In genomic region chr1:90357980-90358379, GRCh38 we compare ENCODE assay signal across 14 cellular contexts.
DNase-seq lines count a peak whose midpoint lies in the region; ATAC-seq lines count a peak whose summit lies in the region.
"Had no signal": no experiment of that assay in that cellular context is flagged by ENCODE, and none has a peak within 500 bp of the region (broad histone marks: within the 10 kb centered on the region; RNA-seq: fewer than 3 reads in every experiment).

No MANE protein-coding gene starts in this region.

- CTCF ChIA-PET in activated CD4-positive, alpha-beta memory T cell treated with anti-CD3 and anti-CD28 coated beads for 36 hours (lab: Charles Lee): no interaction called here

- intact Hi-C loops in activated CD4-positive, alpha-beta memory T cell treated with anti-CD3 and anti-CD28 coated beads for 36 hours (cut with micrococcal nuclease): no loop called here

- H3K4me1 Mint-ChIP-seq in activated CD4-positive, alpha-beta memory T cell treated with anti-CD3 and anti-CD28 coated beads for 36 hours (ENCODE audit: low read depth): no peaks in the 10 kb centered on the region
- H3K4me1 Mint-ChIP-seq: CD8-positive, alpha-beta memory T cell had no signal

- POLR2A ChIA-PET in activated CD4-positive, alpha-beta memory T cell treated with anti-CD3 and anti-CD28 coated beads for 36 hours (lab: Charles Lee): no interaction called here

- no peaks in the 10 kb centered on the region for H3K36me3 Mint-ChIP-seq in activated CD4-positive, alpha-beta memory T cell treated with anti-CD3 and anti-CD28 coated beads for 36 hours
- H3K36me3 Mint-ChIP-seq: activated naive CD4-positive, alpha-beta T cell treated with anti-CD3 and anti-CD28 coated beads, Interleukin-2, amount 50 U/mL, for 72 hours; CD8-positive, alpha-beta memory T cell had no signal

- no peak overlapping the region for H3K27ac Mint-ChIP-seq in activated CD4-positive, alpha-beta memory T cell treated with anti-CD3 and anti-CD28 coated beads for 36 hours
- H3K27ac Mint-ChIP-seq: activated naive CD4-positive, alpha-beta T cell treated with anti-CD3 and anti-CD28 coated beads, Interleukin-2, amount 50 U/mL, for 72 hours; CD8-positive, alpha-beta memory T cell had no signal

- peak; percentile 14 for DNase-seq in NCI-H1105 treated with DMSO at 0.1 percent for 48 hours (lab: John Stamatoyannopoulos, UW)
- no peak for DNase-seq in NCI-H1105 (lab: John Stamatoyannopoulos, UW)
- DNase-seq in kidney tubule cell (ENCODE audit: low spot score): peak; percentile 32
- DNase-seq in activated CD4-positive, alpha-beta memory T cell treated with anti-CD3 and anti-CD28 coated beads for 36 hours: no peak
- no peak for DNase-seq in anterior cingulate cortex (lab: John Stamatoyannopoulos, UW)
- DNase-seq: CD8-positive, alpha-beta memory T cell; NCI-H1436; NCI-H82; ovary; SHP77 treated with DMSO at 0.1 percent for 48 hours had no signal

- peaks cover 1% of the 10 kb centered on the region for H3K27me3 Mint-ChIP-seq in activated CD4-positive, alpha-beta memory T cell treated with anti-CD3 and anti-CD28 coated beads for 36 hours

- H3K4me3 Mint-ChIP-seq in activated CD4-positive, alpha-beta memory T cell treated with anti-CD3 and anti-CD28 coated beads for 36 hours: no peak overlapping the region
- H3K4me3 Mint-ChIP-seq: CD8-positive, alpha-beta memory T cell had no signal

- H3K9me3 Mint-ChIP-seq in activated CD4-positive, alpha-beta memory T cell treated with anti-CD3 and anti-CD28 coated beads for 36 hours: no peaks in the 10 kb centered on the region

- peak; percentile 68 for ATAC-seq in GM21723 (IDR thresholded peaks at IDR 0.05; ENCODE audit: unreplicated experiment)
- peak; percentile 66 for ATAC-seq in HG03439 (IDR thresholded peaks at IDR 0.05; ENCODE audit: unreplicated experiment)
- no peak for ATAC-seq in HG03108 (IDR thresholded peaks at IDR 0.05; ENCODE audit: unreplicated experiment)
- ATAC-seq: activated naive CD4-positive, alpha-beta T cell treated with anti-CD3 and anti-CD28 coated beads, Interleukin-2, amount 50 U/mL, for 72 hours had no signal

Comparison
In these comparisons a context has a peak if more than half of its experiments do, and no peak if none do; other contexts are left out.
1. DNase-seq: peak in NCI-H1105 treated with DMSO at 0.1 percent for 48 hours (single experiment) and kidney tubule cell (single experiment); none in NCI-H1105 (single experiment), activated CD4-positive, alpha-beta memory T cell treated with anti-CD3 and anti-CD28 coated beads for 36 hours (single experiment) and anterior cingulate cortex (0 of 58).